In genomic region chr3:78687520-78687919, GRCh38 we compare ENCODE assay signal across 27 cellular contexts.
"Had no signal": no experiment of that assay in that cellular context is flagged by ENCODE, and none has a peak within 500 bp of the region (broad histone marks: within the 10 kb centered on the region; RNA-seq: fewer than 3 reads in every experiment).

No MANE protein-coding gene starts in this region.

- FAIRE-seq: urothelium cell line had no signal

- H3K4me3 ChIP-seq: stomach, suprapubic skin, testis, thoracic aorta, thyroid gland, tibial artery, tibial nerve, transverse colon, upper lobe of left lung, upper lobe of right lung, uterus, vagina had no signal

- H3K27me3 ChIP-seq: stomach, suprapubic skin, testis, thyroid gland, tibial artery, tibial nerve, transverse colon, upper lobe of left lung, upper lobe of right lung, uterus, vagina had no signal

- H3K4me1 ChIP-seq: stomach, suprapubic skin, testis, thyroid gland, tibial nerve, transverse colon, upper lobe of left lung, upper lobe of right lung, uterus, vagina had no signal

- H3K9me3 ChIP-seq: stomach, suprapubic skin, testis, thoracic aorta, thyroid gland, tibial artery, tibial nerve, transverse colon, upper lobe of left lung, upper lobe of right lung, uterus, vagina had no signal

- H3K27ac ChIP-seq: stomach, suprapubic skin, testis, thoracic aorta, thyroid gland, tibial artery, tibial nerve, transverse colon, upper lobe of left lung, upper lobe of right lung, uterus, vagina had no signal

- DNase-seq: stimulated activated CD4-positive, alpha-beta T cell treated with anti-CD3 and anti-CD28 coated beads, Interleukin-2, amount 100 ng/mL, for 48 hours; stimulated activated CD4-positive, alpha-beta T cell treated with anti-CD3 and anti-CD28 coated beads, Interleukin-4, amount 100 ng/mL, for 1 hour; stimulated activated CD4-positive, alpha-beta T cell treated with anti-CD3 and anti-CD28 coated beads, Interleukin-4, amount 100 ng/mL, for 24 hours; stimulated activated CD4-positive, alpha-beta T cell treated with anti-CD3 and anti-CD28 coated beads, Interleukin-4, amount 100 ng/mL, for 4 hours; stimulated activated CD8-positive, alpha-beta memory T cell treated with anti-CD3 and anti-CD28 coated beads, Interleukin-4, amount 100 ng/mL, for 48 hours; stimulated activated naive B cell treated with anti-CD40 and anti-IgM and Interleukin-4, amounts not matched to agents 10 μg/mL and 1 μg/mL and 100 μg/mL, for 72 hours; stimulated activated naive CD4-positive, alpha-beta T cell; stimulated activated naive CD4-positive, alpha-beta T cell treated with Interleukin-2 at 50 U/mL for 16 hours; stimulated activated naive CD8-positive, alpha-beta T cell treated with anti-CD3 and anti-CD28 coated beads, Interleukin-15, amount 100 ng/mL, for 72 hours; stimulated activated naive CD8-positive, alpha-beta T cell treated with anti-CD3 and anti-CD28 coated beads, Interleukin-15, Interleukin-2, amounts not matched to agents 100 U/mL and 50 U/mL, for 24 hours; stomach; substantia nigra; testis; thyroid gland; tibial artery; transverse colon; trophoblast cell; upper lobe of left lung; upper lobe of right lung; uterus had no signal

- H3K36me3 ChIP-seq: thoracic aorta, thyroid gland, tibial nerve, transverse colon, upper lobe of left lung, upper lobe of right lung, uterus, vagina had no signal

- ATAC-seq: stimulated activated effector memory CD8-positive, alpha-beta T cell treated with anti-CD3 and anti-CD28 coated beads, Interleukin-12 subunit alpha, Interleukin-12 subunit beta, amount 100 ng/mL, for 72 hours; stimulated activated memory B cell treated with anti-CD40 and anti-IgM and Interleukin-4, amounts not matched to agents 10 μg/mL and 1 μg/mL and 100 μg/mL, for 72 hours; stimulated activated naive B cell treated with anti-CD40 and anti-IgM and Interleukin-4, amounts not matched to agents 10 μg/mL and 1 μg/mL and 100 μg/mL, for 72 hours; stimulated activated naive CD8-positive, alpha-beta T cell treated with anti-CD3 and anti-CD28 coated beads, Interleukin-15, amount 100 ng/mL, for 72 hours; stimulated activated naive CD8-positive, alpha-beta T cell treated with anti-CD3 and anti-CD28 coated beads, Interleukin-15, Interleukin-2, amounts not matched to agents 100 U/mL and 50 U/mL, for 24 hours; upper lobe of right lung had no signal
